In genomic region chr1:29397256-29397590, GRCh38 we compare ENCODE assay signal across 15 cellular contexts.
"Had no signal": no experiment of that assay in that cellular context is flagged by ENCODE, and none has a peak within 500 bp of the region (broad histone marks: within the 10 kb centered on the region; RNA-seq: fewer than 3 reads in every experiment).

No MANE protein-coding gene starts in this region.

- H3K4me3 ChIP-seq: esophagus muscularis mucosa, gastrocnemius medialis, thyroid gland had no signal

- H3K27ac Mint-ChIP-seq: effector memory CD8-positive, alpha-beta T cell; immature natural killer cell; naive thymus-derived CD4-positive, alpha-beta T cell; nephron progenitor cell; type B pancreatic cell had no signal

- H3K9me3 Mint-ChIP-seq: type B pancreatic cell had no signal

- H3K27ac ChIP-seq: epithelial cell of prostate, esophagus muscularis mucosa, gastrocnemius medialis, neutrophil, thyroid gland had no signal

- H3K36me3 Mint-ChIP-seq: immature natural killer cell; naive thymus-derived CD4-positive, alpha-beta T cell; type B pancreatic cell had no signal

- ATAC-seq: effector memory CD8-positive, alpha-beta T cell; gastrocnemius medialis; naive thymus-derived CD4-positive, alpha-beta T cell had no signal

- H3K4me1 Mint-ChIP-seq: immature natural killer cell; naive thymus-derived CD4-positive, alpha-beta T cell had no signal

- DNase-seq: effector memory CD8-positive, alpha-beta T cell; gastrocnemius medialis; immature natural killer cell; mesendoderm; naive thymus-derived CD4-positive, alpha-beta T cell; nephron progenitor cell; right cardiac atrium; small intestine; stimulated activated CD4-positive, alpha-beta T cell treated with anti-CD3 and anti-CD28 coated beads, Interleukin-12 subunit alpha, Interleukin-12 subunit beta, amount 100 ng/mL, for 4 hours; stimulated activated naive CD4-positive, alpha-beta T cell treated with Interleukin-2 at 50 U/mL for 16 hours; thyroid gland had no signal

- H3K4me3 Mint-ChIP-seq: effector memory CD8-positive, alpha-beta T cell; immature natural killer cell; naive thymus-derived CD4-positive, alpha-beta T cell; nephron progenitor cell; type B pancreatic cell had no signal
